In the genomic region with DNA sequence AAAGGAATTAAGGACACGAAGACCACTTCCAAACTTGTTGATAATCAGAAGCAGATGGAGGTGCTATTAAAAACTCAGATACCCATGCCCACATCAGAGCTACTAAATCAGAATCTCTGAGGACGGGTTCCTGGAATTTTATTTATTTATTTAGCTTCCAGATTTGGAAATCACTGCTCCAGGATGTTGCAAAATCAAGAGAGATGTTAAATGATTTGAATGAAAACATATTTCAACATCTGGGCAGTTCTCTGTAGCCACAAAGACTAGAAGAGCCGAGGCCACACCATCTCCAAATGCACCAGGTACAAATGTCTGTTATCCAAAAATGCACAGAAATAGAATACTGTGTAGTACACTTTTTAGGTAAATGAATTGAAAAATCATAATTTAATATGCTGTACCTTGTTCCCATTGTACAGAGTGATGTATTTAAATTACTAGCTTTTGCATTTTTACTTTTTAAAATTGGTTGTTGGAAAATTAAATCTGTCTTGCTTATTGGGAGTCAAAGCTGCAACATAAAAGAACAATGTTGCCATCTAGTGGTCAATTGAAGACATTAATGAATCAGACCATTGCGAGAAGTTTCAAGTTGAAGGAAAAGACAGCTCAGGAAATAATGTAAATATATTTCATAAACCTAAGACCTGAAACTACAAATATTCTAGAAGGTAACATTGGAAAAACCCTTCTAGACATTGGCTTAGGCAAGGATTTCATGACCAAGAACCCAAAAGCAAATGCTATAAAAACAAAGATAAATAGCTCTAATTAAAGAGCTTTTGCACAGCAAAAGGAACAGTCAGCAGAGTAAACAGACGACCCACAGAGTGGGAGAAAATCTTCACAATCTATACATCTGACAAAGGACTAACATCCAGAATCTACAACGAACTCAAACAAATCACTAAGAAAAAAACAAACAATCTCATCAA, we compare ENCODE assay signal across 8 cellular contexts.
A peak's percentile ranks its signal among the peaks of the same experiment; 100 is the strongest.
DNase-seq lines count a peak whose midpoint lies in the region; ATAC-seq, FAIRE-seq and TF ChIP-seq lines count a peak whose summit lies in the region.

No MANE protein-coding gene starts in this region.

- DNase-seq in DND-41, result no peak
- peak; percentile 24 for DNase-seq in NCI-H2029 treated with DMSO at 0.1 percent for 48 hours (lab: John Stamatoyannopoulos, UW)
- peak; percentile 68 for DNase-seq in bronchial epithelial cell (ENCODE audit: low read depth)
- no peak for DNase-seq in left lung
- no peak for DNase-seq in activated CD4-positive, alpha-beta T cell treated with anti-CD3 and anti-CD28 coated beads, Interleukin-2, amount 10 ng/mL, durations not matched to agents 7 days and 5 days
- DNase-seq in activated T-cell treated with anti-CD3 and anti-CD28 coated beads, Interleukin-2, amount 50 U/mL, for 4 hours, result no peak
- DNase-seq in NK-92 treated with Interleukin-12 subunit alpha and Interleukin-12 subunit beta, amount 100 ng/mL, for 24 hours (lab: John Stamatoyannopoulos, UW), result no peak

- FAIRE-seq in bronchial epithelial cell (lab: Jason Lieb, UNC), result no peak

- intact Hi-C loops in left lung (cut with DNase I), result loop anchor here in 1 of 2 donors (5.0 kb wide), 1 partner anchor 75 kb away; no protein-coding TSS in a partner anchor

- POLR2A ChIA-PET in activated CD4-positive, alpha-beta T cell treated with anti-CD3 and anti-CD28 coated beads, Interleukin-2, amount 10 ng/mL, durations not matched to agents 7 days and 5 days (lab: Charles Lee), result no interaction called here

- no peak overlapping the region for H3K9ac ChIP-seq in DND-41 (ENCODE audit: low read depth, low read length)

- H3K27ac ChIP-seq in DND-41 (ENCODE audit: low read length) (no peak overlapping the region), left lung (no peak overlapping the region)

- no peak overlapping the region for H3K4me2 ChIP-seq in DND-41 (ENCODE audit: insufficient read depth, low read length)

- H2AFZ ChIP-seq in DND-41 (ENCODE audit: low read depth, low read length), result no peak overlapping the region

- H3K27ac Mint-ChIP-seq in activated CD4-positive, alpha-beta T cell treated with anti-CD3 and anti-CD28 coated beads, Interleukin-2, amount 10 ng/mL, durations not matched to agents 7 days and 5 days, result no peak overlapping the region

- ATAC-seq in DND-41 (ENCODE audit: insufficient read depth, low read depth) (no peak), GM21576 (IDR thresholded peaks at IDR 0.05; ENCODE audit: unreplicated experiment) (peak; percentile 63), left lung (peak; percentile 82)
- ATAC-seq in activated T-cell treated with anti-CD3 and anti-CD28 coated beads, Interleukin-2, amount 50 U/mL, for 4 hours, result no peak

- H3K4me3 ChIP-seq in DND-41 (ENCODE audit: low read depth in 1 of 2, low read length in 2 of 2) (no peak overlapping the region), bronchial epithelial cell (ENCODE audit: low read depth, low read length) (no peak overlapping the region), left lung (no peak overlapping the region)

- CTCF ChIA-PET in activated CD4-positive, alpha-beta T cell treated with anti-CD3 and anti-CD28 coated beads, Interleukin-2, amount 10 ng/mL, durations not matched to agents 7 days and 5 days (lab: Charles Lee), result interaction anchor here (0.9 to 1.8 kb wide), 4 partner anchors 29 to 853 kb away, joined by 3 to 5 read pairs (median 3); no protein-coding TSS in a partner anchor

- no peaks in the 10 kb centered on the region for H3K4me1 Mint-ChIP-seq in activated CD4-positive, alpha-beta T cell treated with anti-CD3 and anti-CD28 coated beads, Interleukin-2, amount 10 ng/mL, durations not matched to agents 7 days and 5 days
- H3K4me1 Mint-ChIP-seq in activated T-cell treated with anti-CD3 and anti-CD28 coated beads, Interleukin-2, amount 50 U/mL, for 4 hours (ENCODE audit: low read depth), result no peaks in the 10 kb centered on the region

- H3K9me3 Mint-ChIP-seq in activated CD4-positive, alpha-beta T cell treated with anti-CD3 and anti-CD28 coated beads, Interleukin-2, amount 10 ng/mL, durations not matched to agents 7 days and 5 days, result no peaks in the 10 kb centered on the region
- no peaks in the 10 kb centered on the region for H3K9me3 Mint-ChIP-seq in activated T-cell treated with anti-CD3 and anti-CD28 coated beads, Interleukin-2, amount 50 U/mL, for 4 hours

- peaks cover 8% of the 10 kb centered on the region for H3K27me3 Mint-ChIP-seq in activated CD4-positive, alpha-beta T cell treated with anti-CD3 and anti-CD28 coated beads, Interleukin-2, amount 10 ng/mL, durations not matched to agents 7 days and 5 days
- H3K27me3 Mint-ChIP-seq in activated T-cell treated with anti-CD3 and anti-CD28 coated beads, Interleukin-2, amount 50 U/mL, for 4 hours (ENCODE audit: low read depth), result peaks cover 17% of the 10 kb centered on the region

- TF ChIP-seq CTCF in DND-41 (IDR thresholded peaks at IDR 0.05; ENCODE audit: borderline replicate concordance, extremely low read depth, low read length, poor library complexity, severe bottlenecking) (peak; percentile 75), bronchial epithelial cell (IDR thresholded peaks at IDR 0.05; ENCODE audit: insufficient read depth, low read length, severe bottlenecking) (peak; percentile 34), left lung (IDR thresholded peaks at IDR 0.05) (peak; percentile 66)

- no peaks in the 10 kb centered on the region for H3K79me2 ChIP-seq in DND-41 (ENCODE audit: insufficient read depth, low read length)

- no peaks in the 10 kb centered on the region for H4K20me1 ChIP-seq in DND-41 (ENCODE audit: insufficient read depth, low read length)

- H3K27me3 ChIP-seq in DND-41 (ENCODE audit: insufficient read depth, low read length, poor library complexity) (no peaks in the 10 kb centered on the region), bronchial epithelial cell (ENCODE audit: control insufficient read depth, insufficient read depth, low read length) (no peaks in the 10 kb centered on the region), left lung (no peaks in the 10 kb centered on the region)

- H3K4me1 ChIP-seq in DND-41 (ENCODE audit: insufficient read depth, low read length), result no peaks in the 10 kb centered on the region
- peaks cover 0 to 3% of the 10 kb centered on the region in 2 donors for H3K4me1 ChIP-seq in left lung

- no peaks in the 10 kb centered on the region for H3K36me3 Mint-ChIP-seq in activated CD4-positive, alpha-beta T cell treated with anti-CD3 and anti-CD28 coated beads, Interleukin-2, amount 10 ng/mL, durations not matched to agents 7 days and 5 days (ENCODE audit: low read depth)
- H3K36me3 Mint-ChIP-seq in activated T-cell treated with anti-CD3 and anti-CD28 coated beads, Interleukin-2, amount 50 U/mL, for 4 hours (ENCODE audit: insufficient read depth), result no peaks in the 10 kb centered on the region

- H3K9me3 ChIP-seq in DND-41 (ENCODE audit: insufficient read depth, low read length, severe bottlenecking) (peaks cover 3% of the 10 kb centered on the region), left lung (no peaks in the 10 kb centered on the region)

- H3K4me3 Mint-ChIP-seq in activated CD4-positive, alpha-beta T cell treated with anti-CD3 and anti-CD28 coated beads, Interleukin-2, amount 10 ng/mL, durations not matched to agents 7 days and 5 days, result no peak overlapping the region
- no peak overlapping the region for H3K4me3 Mint-ChIP-seq in activated T-cell treated with anti-CD3 and anti-CD28 coated beads, Interleukin-2, amount 50 U/mL, for 4 hours

- H3K36me3 ChIP-seq in DND-41 (ENCODE audit: insufficient read depth, low read length) (no peaks in the 10 kb centered on the region), bronchial epithelial cell (ENCODE audit: control insufficient read depth, insufficient read depth, low read length) (no peaks in the 10 kb centered on the region), left lung (no peaks in the 10 kb centered on the region)

Comparison
In these comparisons a context has a peak if more than half of its experiments do, and no peak if none do; other contexts are left out.
1. ATAC-seq: peak in GM21576 (single experiment) and left lung (single experiment); none in DND-41 (single experiment) and activated T-cell treated with anti-CD3 and anti-CD28 coated beads, Interleukin-2, amount 50 U/mL, for 4 hours (0 of 2).
2. DNase-seq: peak in NCI-H2029 treated with DMSO at 0.1 percent for 48 hours (single experiment) and bronchial epithelial cell (single experiment); none in DND-41 (single experiment), left lung (0 of 2), activated CD4-positive, alpha-beta T cell treated with anti-CD3 and anti-CD28 coated beads, Interleukin-2, amount 10 ng/mL, durations not matched to agents 7 days and 5 days (single experiment), activated T-cell treated with anti-CD3 and anti-CD28 coated beads, Interleukin-2, amount 50 U/mL, for 4 hours (single experiment) and NK-92 treated with Interleukin-12 subunit alpha and Interleukin-12 subunit beta, amount 100 ng/mL, for 24 hours (single experiment).
3. Peak in every context shown above with its lines, with median percentiles within 50 percentile points of each other: CTCF ChIP-seq.